In the genomic region with DNA sequence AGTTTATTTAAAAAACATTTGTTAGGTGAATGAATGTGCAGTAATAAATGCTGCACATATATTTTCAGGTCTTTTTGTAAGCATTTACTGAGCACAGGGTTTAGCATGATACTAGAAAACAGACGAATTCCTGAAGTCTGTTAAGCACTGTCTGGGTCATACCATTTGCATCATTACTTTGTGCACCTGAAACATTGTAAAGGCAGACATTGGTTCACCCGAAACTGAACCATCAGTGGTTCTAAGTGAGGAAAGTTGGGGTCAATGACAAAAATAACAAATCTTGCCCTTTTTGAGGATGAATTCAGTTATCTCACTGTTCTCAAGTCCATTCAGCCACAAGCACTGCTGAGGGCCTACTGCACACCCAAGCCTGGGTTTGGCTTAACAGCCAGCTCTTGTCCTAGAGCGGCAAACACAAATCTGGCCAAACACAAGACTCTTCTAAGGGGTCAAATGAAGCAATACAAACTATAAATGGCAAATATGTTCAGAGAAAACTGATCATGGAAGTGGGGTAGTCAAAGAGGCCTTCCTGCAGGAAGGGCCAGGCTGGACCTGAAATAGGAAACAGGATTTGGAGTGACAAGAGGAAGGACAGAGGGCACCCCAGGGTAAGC, we compare ENCODE assay signal across 1 cellular context.
TF ChIP-seq lines count a peak whose summit lies in the region.

No MANE protein-coding gene starts in this region.

TF ChIP-seq in HepG2, 621 proteins besides CTCF, POLR2A, EP300 and RAD21:
- TF ChIP-seq ELF1 (CRISPR knock-in tag; IDR thresholded peaks at IDR 0.05) = no peak
- TF ChIP-seq MAFK (conservative IDR thresholded peaks at IDR 0.05 in 1 of 2, IDR thresholded peaks at IDR 0.05 in 1 of 2; ENCODE audit: low read length in 2 of 2) = no peak
- no peak for TF ChIP-seq ZNF749 (CRISPR knock-in tag; IDR thresholded peaks at IDR 0.05; ENCODE audit: borderline replicate concordance)
- no peak for TF ChIP-seq MYNN (CRISPR knock-in tag; IDR thresholded peaks at IDR 0.05; ENCODE audit: low read depth)
- TF ChIP-seq, protein P1, sequence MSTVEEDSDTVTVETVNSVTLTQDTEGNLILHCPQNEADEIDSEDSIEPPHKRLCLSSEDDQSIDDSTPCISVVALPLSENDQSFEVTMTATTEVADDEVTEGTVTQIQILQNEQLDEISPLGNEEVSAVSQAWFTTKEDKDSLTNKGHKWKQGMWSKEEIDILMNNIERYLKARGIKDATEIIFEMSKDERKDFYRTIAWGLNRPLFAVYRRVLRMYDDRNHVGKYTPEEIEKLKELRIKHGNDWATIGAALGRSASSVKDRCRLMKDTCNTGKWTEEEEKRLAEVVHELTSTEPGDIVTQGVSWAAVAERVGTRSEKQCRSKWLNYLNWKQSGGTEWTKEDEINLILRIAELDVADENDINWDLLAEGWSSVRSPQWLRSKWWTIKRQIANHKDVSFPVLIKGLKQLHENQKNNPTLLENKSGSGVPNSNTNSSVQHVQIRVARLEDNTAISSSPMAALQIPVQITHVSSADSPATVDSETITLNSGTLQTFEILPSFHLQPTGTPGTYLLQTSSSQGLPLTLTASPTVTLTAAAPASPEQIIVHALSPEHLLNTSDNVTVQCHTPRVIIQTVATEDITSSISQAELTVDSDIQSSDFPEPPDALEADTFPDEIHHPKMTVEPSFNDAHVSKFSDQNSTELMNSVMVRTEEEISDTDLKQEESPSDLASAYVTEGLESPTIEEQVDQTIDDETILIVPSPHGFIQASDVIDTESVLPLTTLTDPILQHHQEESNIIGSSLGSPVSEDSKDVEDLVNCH (CRISPR knock-in tag; IDR thresholded peaks at IDR 0.05) = no peak
- TF ChIP-seq IRX3 (CRISPR knock-in tag; IDR thresholded peaks at IDR 0.05; ENCODE audit: borderline replicate concordance, low read depth) = no peak
- no peak for TF ChIP-seq FOXM1 (CRISPR knock-in tag; IDR thresholded peaks at IDR 0.05)
- TF ChIP-seq ZNF335 (CRISPR knock-in tag; IDR thresholded peaks at IDR 0.05) = no peak
- TF ChIP-seq, protein P2, sequence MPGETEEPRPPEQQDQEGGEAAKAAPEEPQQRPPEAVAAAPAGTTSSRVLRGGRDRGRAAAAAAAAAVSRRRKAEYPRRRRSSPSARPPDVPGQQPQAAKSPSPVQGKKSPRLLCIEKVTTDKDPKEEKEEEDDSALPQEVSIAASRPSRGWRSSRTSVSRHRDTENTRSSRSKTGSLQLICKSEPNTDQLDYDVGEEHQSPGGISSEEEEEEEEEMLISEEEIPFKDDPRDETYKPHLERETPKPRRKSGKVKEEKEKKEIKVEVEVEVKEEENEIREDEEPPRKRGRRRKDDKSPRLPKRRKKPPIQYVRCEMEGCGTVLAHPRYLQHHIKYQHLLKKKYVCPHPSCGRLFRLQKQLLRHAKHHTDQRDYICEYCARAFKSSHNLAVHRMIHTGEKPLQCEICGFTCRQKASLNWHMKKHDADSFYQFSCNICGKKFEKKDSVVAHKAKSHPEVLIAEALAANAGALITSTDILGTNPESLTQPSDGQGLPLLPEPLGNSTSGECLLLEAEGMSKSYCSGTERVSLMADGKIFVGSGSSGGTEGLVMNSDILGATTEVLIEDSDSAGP (CRISPR knock-in tag; IDR thresholded peaks at IDR 0.05; ENCODE audit: borderline replicate concordance) = no peak
- no peak for TF ChIP-seq ZNF619 (CRISPR knock-in tag; IDR thresholded peaks at IDR 0.05)
